ENCODE assay signal across 18 cellular contexts in genomic region chr2:145284551-145284950, GRCh38.
DNase-seq lines count a peak whose midpoint lies in the region; ATAC-seq and TF ChIP-seq lines count a peak whose summit lies in the region.
"Had no signal": no experiment of that assay in that cellular context is flagged by ENCODE, and none has a peak within 500 bp of the region (broad histone marks: within the 10 kb centered on the region; RNA-seq: fewer than 3 reads in every experiment).

No MANE protein-coding gene starts in this region.

- TF ChIP-seq EP300 in SK-N-SH (IDR thresholded peaks at IDR 0.05; ENCODE audit: borderline replicate concordance in 1 of 2, low read depth in 1 of 2, low read length in 1 of 2): no peak

- no peaks in the 10 kb centered on the region for H3K36me3 ChIP-seq in SK-N-SH (replicated peaks in 1 of 2; ENCODE audit: control insufficient read depth in 1 of 2, insufficient read depth in 2 of 2, low read length in 1 of 2)

- no peaks in the 10 kb centered on the region; a peak in 1 of 4 replicates for H3K4me1 ChIP-seq in SK-N-SH (ENCODE audit: control insufficient read depth in 1 of 2, insufficient read depth in 2 of 2, low read depth in 1 of 2, low read length in 1 of 2)

- peak; percentile 37 for DNase-seq in AG20443 (ENCODE audit: low spot score)
- peak; percentile 11 for DNase-seq in HS-5 (ENCODE audit: low read depth)
- DNase-seq in SK-N-SH: no peak
- peak; percentile 39 for DNase-seq in fibroblast of peridontal ligament (ENCODE audit: extremely low read depth)
- DNase-seq in nucleus accumbens (lab: John Stamatoyannopoulos, UW): no peak
- DNase-seq in D341Med (ENCODE audit: low spot score): no peak
- DNase-seq: Calu3, DMS53, H9, KBM-7, MM.1S, NCI-H2029, NCI-H446 treated with DMSO at 0.1 percent for 48 hours, NCI-H526 treated with DMSO at 0.1 percent for 48 hours, SHP77 had no signal

- no peak for TF ChIP-seq CTCF in SK-N-SH (IDR thresholded peaks at IDR 0.05)

- peaks cover 3% of the 10 kb centered on the region for H3F3A ChIP-seq in SK-N-SH (replicated peaks; ENCODE audit: insufficient read depth)

- CTCF ChIA-PET in SK-N-SH (lab: Yijun Ruan, JAX): no interaction called here

- H4K20me1 ChIP-seq in SK-N-SH (ENCODE audit: insufficient read depth): no peaks in the 10 kb centered on the region

- no peaks in the 10 kb centered on the region for H3K9me2 ChIP-seq in SK-N-SH

- H3K79me2 ChIP-seq in SK-N-SH (ENCODE audit: insufficient read depth): no peaks in the 10 kb centered on the region

- no peaks in the 10 kb centered on the region for H3K9me3 ChIP-seq in SK-N-SH

- no peak overlapping the region for H3K4me3 ChIP-seq in SK-N-SH (ENCODE audit: low read depth in 2 of 2, low read length in 1 of 2)

- no peak overlapping the region for H3K9ac ChIP-seq in SK-N-SH

- TF ChIP-seq RAD21 in SK-N-SH (IDR thresholded peaks at IDR 0.05; ENCODE audit: low read length): no peak

- ATAC-seq in GM21786 (IDR thresholded peaks at IDR 0.05; ENCODE audit: unreplicated experiment) (no peak), GM18907 (IDR thresholded peaks at IDR 0.05; ENCODE audit: unreplicated experiment) (no peak)

- H3K27me3 ChIP-seq in SK-N-SH (ENCODE audit: insufficient read depth): no peaks in the 10 kb centered on the region

- WGBS in SK-N-SH (ENCODE audit: low lambda C conversion rate): 59% methylated on average over 5 of the region's 5 CpGs

- no peak overlapping the region for H3K27ac ChIP-seq in SK-N-SH (ENCODE audit: low read depth in 2 of 2, low read length in 1 of 2)
- H3K27ac ChIP-seq: RWPE1 had no signal

- H2AFZ ChIP-seq in SK-N-SH (ENCODE audit: low read depth): no peak overlapping the region; the same call in 1 of the 2 replicates

- H3K4me2 ChIP-seq in SK-N-SH: no peak overlapping the region

- POLR2A ChIA-PET in SK-N-SH (lab: Yijun Ruan, JAX): no interaction called here

TF ChIP-seq in SK-N-SH, 30 proteins besides CTCF, POLR2A, EP300 and RAD21:
- TF ChIP-seq MXI1 (IDR thresholded peaks at IDR 0.05; ENCODE audit: low read depth, low read length) (no peak), POLR2AphosphoS5 (IDR thresholded peaks at IDR 0.05; ENCODE audit: low read depth, low read length) (no peak), GATA2 (CRISPR knock-in tag; IDR thresholded peaks at IDR 0.05) (no peak), TCF12 (IDR thresholded peaks at IDR 0.05) (peak; percentile 5; the same call in 1 of the 2 replicates), PBX3 (IDR thresholded peaks at IDR 0.05) (no peak), FOSL2 (IDR thresholded peaks at IDR 0.05; ENCODE audit: borderline replicate concordance, low read depth) (no peak), TAF1 (IDR thresholded peaks at IDR 0.05; ENCODE audit: borderline replicate concordance, low read depth, low read length) (no peak), MAX (IDR thresholded peaks at IDR 0.05; ENCODE audit: low read depth) (no peak)
TF ChIP-seq in SK-N-SH: peak in this region for 1.

Comparison
In these comparisons a context has a peak if more than half of its experiments do, and no peak if none do; other contexts are left out.
1. DNase-seq: peak in AG20443 (single experiment), HS-5 (single experiment) and fibroblast of peridontal ligament (single experiment); none in SK-N-SH (single experiment), nucleus accumbens (0 of 56) and D341Med (single experiment).